Comparison of ENCODE assay signal across 33 cellular contexts in the genomic region with DNA sequence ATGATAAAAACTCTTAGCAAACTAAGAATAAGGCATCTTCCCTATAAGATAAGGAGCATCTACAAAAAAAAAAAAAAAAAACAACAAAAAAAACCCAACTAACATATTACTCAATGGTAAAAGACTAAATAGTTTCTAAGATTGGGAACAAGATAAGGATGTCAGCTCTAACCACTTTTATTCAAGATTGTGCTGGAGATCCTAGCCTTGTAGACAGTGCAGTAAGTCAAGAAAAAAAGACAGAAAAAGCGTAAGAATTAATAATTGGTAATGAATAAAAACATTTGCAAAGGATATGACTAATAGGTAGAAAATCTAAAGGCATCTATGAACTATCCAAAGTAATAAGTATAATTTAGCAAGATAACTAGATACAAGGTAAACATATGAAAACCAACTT. TPM values are rescaled to one million over a fixed set of nuclear protein-coding genes. Genes with fewer than 3 reads are reported as not detected.
"Had no signal": no experiment of that assay in that cellular context is flagged by ENCODE, and none has a peak within 500 bp of the region (broad histone marks: within the 10 kb centered on the region; RNA-seq: fewer than 3 reads in every experiment).

No MANE protein-coding gene starts in this region.

- H3K4me1 ChIP-seq: adrenal gland, SJSA1 had no signal

- H3K4me3 ChIP-seq: adrenal gland, SJSA1 had no signal

- H3K27ac ChIP-seq: adrenal gland, SJSA1, VCaP had no signal

- DNase-seq: activated B cell treated with CpG ODN at 0.5 μM for 24 hours; activated CD4-positive, alpha-beta memory T cell treated with anti-CD3 and anti-CD28 coated beads for 36 hours; activated CD4-positive, alpha-beta T cell treated with anti-CD3 and anti-CD28 coated beads for 4 hours; activated CD4-positive, alpha-beta T cell treated with anti-CD3 and anti-CD28 coated beads, Interleukin-2, amount 50 U/mL, for 1 hour; activated CD4-positive, CD25-positive, alpha-beta regulatory T cell treated with anti-CD3 and anti-CD28 coated beads, Interleukin-2, amount 50 U/mL, for 72 hours; activated CD8-positive, alpha-beta memory T cell treated with anti-CD3 and anti-CD28 coated beads, Interleukin-2, amount 50 U/mL, for 4 hours; activated gamma-delta T cell treated with Interleukin-2 at 50 U/mL for 16 hours; activated naive CD4-positive, alpha-beta T cell treated with anti-CD3 and anti-CD28 coated beads for 36 hours; activated T-cell treated with anti-CD3 and anti-CD28 coated beads for 4 hours; activated T-cell treated with anti-CD3 and anti-CD28 coated beads, Interleukin-2, amount 50 U/mL, for 4 hours; adrenal gland; anterior cingulate cortex; central memory CD4-positive, alpha-beta T cell; NCI-H1105; NCI-H1417 treated with DMSO at 0.1 percent for 48 hours; NCI-H187 treated with DMSO at 0.1 percent for 48 hours; NCI-H2081; NCI-H2171 treated with DMSO at 0.1 percent for 48 hours; NCI-H2227 treated with DMSO at 0.1 percent for 48 hours; NCI-H446; NCI-H510A treated with DMSO at 0.1 percent for 48 hours; NCI-H69; SHP77 treated with DMSO at 0.1 percent for 48 hours; SW 1271; T-helper 1 cell; T-helper 9 cell had no signal

- ATAC-seq: activated naive CD4-positive, alpha-beta T cell treated with anti-CD3 and anti-CD28 coated beads, Interleukin-2, amount 50 U/mL, for 72 hours; activated T-cell treated with anti-CD3 and anti-CD28 coated beads, Interleukin-2, amount 50 U/mL, for 4 hours; Panc1 had no signal

- H3K36me3 ChIP-seq: adrenal gland, SJSA1 had no signal

- H3K9me3 ChIP-seq: adrenal gland had no signal

RNA-seq across cellular contexts. Expression of gene ZIC2, which starts 33.0 kb away (rescaled TPM):
- total RNA-seq: activated B cell treated with CpG ODN at 0.5 μM for 24 hours; activated CD4-positive, alpha-beta memory T cell treated with anti-CD3 and anti-CD28 coated beads for 36 hours; activated naive CD4-positive, alpha-beta T cell treated with anti-CD3 and anti-CD28 coated beads for 36 hours had no signal
- polyA plus RNA-seq: adrenal gland had no signal

RNA-seq across cellular contexts. Expression of gene ZIC5, which starts 43.1 kb away (rescaled TPM):
- total RNA-seq: activated B cell treated with CpG ODN at 0.5 μM for 24 hours; activated CD4-positive, alpha-beta memory T cell treated with anti-CD3 and anti-CD28 coated beads for 36 hours; activated naive CD4-positive, alpha-beta T cell treated with anti-CD3 and anti-CD28 coated beads for 36 hours; activated naive CD4-positive, alpha-beta T cell treated with anti-CD3 and anti-CD28 coated beads, Interleukin-2, amount 50 U/mL, for 72 hours; activated T-cell treated with anti-CD3 and anti-CD28 coated beads, Interleukin-2, amount 50 U/mL, for 4 hours; activated T-helper 1 cell treated with anti-CD3 and anti-CD28 coated beads, Interleukin-12 subunit alpha, Interleukin-12 subunit beta, Interleukin-2, Interleukin-4 antibody, amounts not matched to agents 30 ng/mL and 10 ng/mL and 1 ng/mL, durations not matched to agents 14 hours and 24 hours and 36 hours; MCF 10A; RPMI7951; SJSA1 had no signal
- polyA plus RNA-seq: adrenal gland had no signal
